10 cellular contexts compared by ENCODE assay signal in the genomic region with DNA sequence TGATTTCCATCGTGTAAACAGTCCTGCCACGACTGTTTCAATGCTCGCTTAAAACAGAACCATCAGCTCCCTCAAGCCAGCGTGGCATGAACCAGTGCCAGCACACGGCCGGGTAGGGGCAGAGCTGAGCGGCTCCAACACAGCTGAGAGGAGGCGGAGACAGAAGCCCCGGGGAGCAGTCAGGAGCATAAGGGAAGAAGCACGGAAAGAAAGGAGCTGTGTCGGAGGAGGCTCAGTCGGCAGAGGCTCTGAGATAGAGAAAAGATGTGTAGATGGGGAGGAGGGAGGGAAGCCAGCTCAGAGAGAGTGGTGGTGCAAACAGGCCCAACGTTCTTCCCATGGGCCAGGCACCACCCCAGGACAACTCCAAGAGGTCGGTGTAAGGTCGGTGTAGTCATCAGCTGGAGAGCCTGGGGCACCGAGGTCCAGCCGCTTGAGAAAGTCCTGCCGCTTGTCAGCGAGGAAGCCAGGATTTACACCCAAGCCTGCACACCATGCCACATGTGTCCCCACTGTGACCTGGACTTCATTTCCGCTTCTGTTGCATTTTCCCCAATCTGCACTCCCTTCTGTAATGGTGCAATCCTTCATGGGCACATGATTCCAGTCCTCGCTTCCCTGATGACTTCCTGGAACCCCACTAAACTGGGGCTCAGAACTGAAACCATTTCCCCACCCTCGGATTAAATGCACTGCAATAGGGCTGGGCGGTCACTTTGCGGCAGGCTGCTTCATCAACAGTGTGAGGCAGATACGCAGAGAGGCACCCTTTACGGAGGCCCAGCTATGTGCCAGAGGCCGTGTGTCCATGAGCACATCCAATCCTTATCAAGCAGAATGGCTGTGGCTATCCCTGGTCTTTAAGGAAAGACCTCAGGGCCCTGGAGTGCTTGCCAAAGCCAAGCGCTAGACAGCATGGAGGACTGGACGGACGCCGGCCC. TPM values are rescaled to one million over a fixed set of nuclear protein-coding genes. Genes with fewer than 3 reads are reported as not detected.
DNase-seq lines count a peak whose midpoint lies in the region; TF ChIP-seq lines count a peak whose summit lies in the region.
"Had no signal": no experiment of that assay in that cellular context is flagged by ENCODE, and none has a peak within 500 bp of the region (broad histone marks: within the 10 kb centered on the region; RNA-seq: fewer than 3 reads in every experiment).

No MANE protein-coding gene starts in this region.

- H2AFZ ChIP-seq in OCI-LY7 (ENCODE audit: low read length) = no peak overlapping the region

- H3K9me3 ChIP-seq in adipocyte (ENCODE audit: control insufficient read depth, low read length) (peaks cover 12% of the 10 kb centered on the region), right atrium auricular region (peaks cover 0 to 15% of the 10 kb centered on the region in 2 donors), OCI-LY7 (ENCODE audit: low read length) (no peaks in the 10 kb centered on the region)

- BruUV-seq in OCI-LY7 (replicated peaks; lab: Mats Ljungman, UMichigan) = no TSS peak

- no peaks in the 10 kb centered on the region for H3K79me2 ChIP-seq in OCI-LY7 (ENCODE audit: insufficient read depth, low read depth, low read length)

- H3K27ac ChIP-seq in right atrium auricular region (peak overlapping the region; percentile 25 to 40), OCI-LY7 (ENCODE audit: low read depth, low read length, poor library complexity, severe bottlenecking) (no peak overlapping the region)

- no peaks in the 10 kb centered on the region for H3K27me3 ChIP-seq in adipocyte (replicated peaks; ENCODE audit: control insufficient read depth, insufficient read depth, low read length)
- no peaks in the 10 kb centered on the region for H3K27me3 ChIP-seq in right atrium auricular region

- no peaks in the 10 kb centered on the region for H3K9me2 ChIP-seq in OCI-LY7 (ENCODE audit: insufficient read depth, low read length)

- H3K36me3 ChIP-seq in adipocyte (ENCODE audit: control insufficient read depth, insufficient read depth, low read length, severe bottlenecking) (no peaks in the 10 kb centered on the region), right atrium auricular region (no peaks in the 10 kb centered on the region), OCI-LY7 (ENCODE audit: insufficient read depth, low read length) (no peaks in the 10 kb centered on the region)

- H3K4me2 ChIP-seq in OCI-LY7 (ENCODE audit: low read length) = no peak overlapping the region

- peak; percentile 90 for DNase-seq in EH (ENCODE audit: low read depth)
- peak; percentile 61 for DNase-seq in adipocyte (ENCODE audit: low read depth)
- peak; percentile 80 for DNase-seq in right atrium auricular region (ENCODE audit: low spot score)
- DNase-seq in posterior vena cava (ENCODE audit: low spot score) = peak; percentile 82
- no peak for DNase-seq in NCI-H1048 (lab: John Stamatoyannopoulos, UW)
- DNase-seq in OCI-M1 (lab: John Stamatoyannopoulos, UW) = no peak
- no peak for DNase-seq in T-helper 1 cell
- DNase-seq in OCI-LY7 (ENCODE audit: low spot score) = no peak

- H3K4me3 ChIP-seq in adipocyte (ENCODE audit: low read length) (peak overlapping the region; percentile 21), right atrium auricular region (no peak overlapping the region), OCI-LY7 (ENCODE audit: low read depth, low read length, poor library complexity, severe bottlenecking) (no peak overlapping the region)

- no peaks in the 10 kb centered on the region for H4K20me1 ChIP-seq in OCI-LY7 (ENCODE audit: insufficient read depth, low read length)

- H3K4me1 ChIP-seq in adipocyte (ENCODE audit: control insufficient read depth, insufficient read depth, low read length) (peaks cover 46% of the 10 kb centered on the region), right atrium auricular region (peaks cover 0 to 14% of the 10 kb centered on the region in 2 donors), OCI-LY7 (ENCODE audit: insufficient read depth, low read length, poor library complexity, severe bottlenecking) (no peaks in the 10 kb centered on the region)

- H3K9ac ChIP-seq in adipocyte (ENCODE audit: low read length) = peak overlapping the region; percentile 66

- TF ChIP-seq CTCF in right atrium auricular region (IDR thresholded peaks at IDR 0.05) (no peak), OCI-LY7 (conservative IDR thresholded peaks at IDR 0.05; ENCODE audit: low read length) (no peak)

- intact Hi-C loops in posterior vena cava (cut with DNase I) (loop anchor here in 1 of 2 donors (10.0 kb wide), 1 partner anchor 72 kb away; a partner anchor contains a TSS), OCI-LY7 (cut with micrococcal nuclease; ENCODE audit: unreplicated experiment) (no loop called here)

- POLR2A ChIA-PET in OCI-LY7 (lab: Charles Lee) = interaction anchor here (0.5 to 0.6 kb wide), 2 partner anchors 791 to 1711 kb away, joined by 3 to 5 read pairs; no protein-coding TSS in a partner anchor

- CTCF ChIA-PET in OCI-LY7 (lab: Charles Lee; ENCODE audit: unreplicated experiment) = no interaction called here

RNA-seq across cellular contexts. Expression of a gene that starts 43.5 kb away (rescaled TPM):
- total RNA-seq in right atrium auricular region (under 1 TPM in 1 of 2 donors, not detected in 1; 0.24 TPM), posterior vena cava (under 1 TPM; 0.29 to 0.88 TPM), OCI-LY7 (2022) (not detected in 2 replicates)
- total RNA-seq in OCI-LY7 (2014; rRNA removed; shearing (Covaris generic)) = not detected in 2 replicates
- total RNA-seq: activated T-helper 2 cell treated with anti-CD3 and anti-CD28 coated beads, Interferon-gamma antibody, Interleukin-2, Interleukin-4, amounts not matched to agents 10 μg/mL and 5 μg/mL and 100 μg/mL, durations not matched to agents 14 hours and 24 hours and 36 hours; NCI-H460 had no signal

Comparison
In these comparisons a context has a peak if more than half of its experiments do, and no peak if none do; other contexts are left out.
1. DNase-seq: peak in EH (single experiment), adipocyte (single experiment), right atrium auricular region (single experiment) and posterior vena cava (single experiment); none in NCI-H1048 (single experiment), OCI-M1 (single experiment), T-helper 1 cell (0 of 5) and OCI-LY7 (single experiment).